In genomic region chr1:228650141-228650540, GRCh38 we compare ENCODE assay signal across 1 cellular context.
TF ChIP-seq lines count a peak whose summit lies in the region.

No MANE protein-coding gene starts in this region.

TF ChIP-seq in HepG2, 621 proteins besides CTCF, POLR2A, EP300 and RAD21 (continued from another document):
- TF ChIP-seq ZNF747 (CRISPR knock-in tag; IDR thresholded peaks at IDR 0.05; ENCODE audit: borderline replicate concordance), result no peak
- TF ChIP-seq ZNF687 (CRISPR knock-in tag; IDR thresholded peaks at IDR 0.05), result peak; percentile 10; the same call in 1 of the 2 replicates
- TF ChIP-seq ZUFSP (CRISPR knock-in tag; IDR thresholded peaks at IDR 0.05; ENCODE audit: borderline replicate concordance), result no peak
- no peak for TF ChIP-seq REL (CRISPR knock-in tag; conservative IDR thresholded peaks at IDR 0.05)
- TF ChIP-seq RORA (CRISPR knock-in tag; IDR thresholded peaks at IDR 0.05), result no peak
- no peak for TF ChIP-seq NFE2L2 (IDR thresholded peaks at IDR 0.05; ENCODE audit: low read length)
- peak; percentile 87; the same call in 1 of the 2 replicates for TF ChIP-seq ZBTB33 (CRISPR knock-in tag; IDR thresholded peaks at IDR 0.05)
- TF ChIP-seq ZNF615 (CRISPR knock-in tag; IDR thresholded peaks at IDR 0.05; ENCODE audit: borderline replicate concordance), result no peak
- no peak for TF ChIP-seq POLR2G (IDR thresholded peaks at IDR 0.05; ENCODE audit: low read depth, low read length)
- TF ChIP-seq BHLHE40 (IDR thresholded peaks at IDR 0.05; ENCODE audit: low read length), result no peak
- no peak for TF ChIP-seq RXRA (CRISPR knock-in tag; IDR thresholded peaks at IDR 0.05)
- TF ChIP-seq BCL6 (CRISPR knock-in tag; IDR thresholded peaks at IDR 0.05), result no peak
- TF ChIP-seq SUZ12 (IDR thresholded peaks at IDR 0.05; ENCODE audit: low read depth, low read length), result no peak
- TF ChIP-seq ZGPAT (CRISPR knock-in tag; IDR thresholded peaks at IDR 0.05), result no peak
- TF ChIP-seq ZNF790 (CRISPR knock-in tag; IDR thresholded peaks at IDR 0.05; ENCODE audit: borderline replicate concordance), result no peak
- no peak for TF ChIP-seq HNRNPK (IDR thresholded peaks at IDR 0.05; ENCODE audit: low read depth, low read length, poor library complexity, severe bottlenecking)
- no peak for TF ChIP-seq PHF21A (CRISPR knock-in tag; IDR thresholded peaks at IDR 0.05)
- TF ChIP-seq ZNF33B (CRISPR knock-in tag; IDR thresholded peaks at IDR 0.05), result no peak
- TF ChIP-seq CC2D1A (CRISPR knock-in tag; IDR thresholded peaks at IDR 0.05), result no peak
- no peak for TF ChIP-seq ZNF567 (CRISPR knock-in tag; IDR thresholded peaks at IDR 0.05; ENCODE audit: borderline replicate concordance)
